8 cellular contexts compared by ENCODE assay signal in the genomic region with DNA sequence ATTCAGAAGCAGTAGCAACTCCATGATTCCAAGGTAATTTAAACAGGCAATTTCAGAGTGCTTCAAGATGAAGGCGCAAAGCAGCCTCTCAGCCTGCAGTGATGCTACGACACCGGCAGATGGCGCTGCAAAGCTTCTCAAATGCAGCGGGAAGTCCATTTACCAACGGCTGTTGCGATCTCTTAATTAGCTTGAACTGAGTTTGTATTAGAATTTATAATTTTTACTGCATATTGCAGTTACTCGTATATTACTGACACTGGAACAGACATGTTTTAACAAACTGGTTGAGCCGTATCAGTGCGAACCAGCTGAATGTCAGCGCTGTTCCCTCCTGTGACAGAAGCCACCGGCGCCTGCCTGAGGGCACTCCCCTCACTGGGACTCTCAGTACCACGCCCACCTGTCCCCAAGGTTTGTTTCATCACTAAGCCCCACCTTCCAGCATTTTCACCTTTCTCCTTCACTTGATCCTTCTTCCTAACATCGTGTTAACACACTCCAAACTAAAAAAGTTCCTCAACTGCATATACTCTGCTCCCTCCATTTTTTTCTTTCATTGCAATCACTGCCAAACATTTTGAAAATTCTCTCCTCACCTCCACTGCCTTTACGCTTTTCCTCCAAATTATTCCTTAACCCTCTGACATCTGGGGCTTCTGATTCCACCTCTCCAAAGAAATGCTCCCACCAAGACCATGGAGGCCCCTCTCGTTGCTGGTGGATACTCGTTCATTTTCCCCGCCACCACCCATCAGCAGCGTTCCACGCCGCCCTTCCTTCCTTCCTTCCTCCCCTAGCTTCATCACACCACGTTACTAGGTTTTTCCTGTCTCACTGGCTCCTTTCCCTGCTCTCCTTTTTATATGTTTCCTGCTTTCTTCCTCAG. TPM values are rescaled to one million over a fixed set of nuclear protein-coding genes. Genes with fewer than 3 reads are reported as not detected.
DNase-seq lines count a peak whose midpoint lies in the region; ATAC-seq, FAIRE-seq and TF ChIP-seq lines count a peak whose summit lies in the region.

No MANE protein-coding gene starts in this region.

- no peak for FAIRE-seq in D721Med (lab: Jason Lieb, UNC)

- DNase-seq in D721Med (ENCODE audit: insufficient read length, low spot score) (peak; percentile 40), NCI-H526 treated with DMSO at 0.1 percent for 48 hours (lab: John Stamatoyannopoulos, UW) (peak; percentile 62), coronary artery (ENCODE audit: low spot score) (no peak), left kidney (ENCODE audit: low read depth, low spot score) (peak; percentile 90)
- peak; percentile 94 for DNase-seq in activated CD4-positive, alpha-beta T cell treated with anti-CD3 and anti-CD28 coated beads, Interleukin-2, amount 10 ng/mL, durations not matched to agents 24 days and 14 days
- peak; percentile 77 for DNase-seq in stimulated activated CD4-positive, alpha-beta T cell treated with anti-CD3 and anti-CD28 coated beads, Interleukin-1b, Interleukin-23, amount 100 ng/mL, for 48 hours

- H3K4me3 Mint-ChIP-seq in activated CD4-positive, alpha-beta T cell treated with anti-CD3 and anti-CD28 coated beads, Interleukin-2, amount 10 ng/mL, durations not matched to agents 24 days and 14 days = peak overlapping the region; percentile 79

- TF ChIP-seq CTCF in D721Med (IDR thresholded peaks at IDR 0.05; ENCODE audit: insufficient read depth, missing control alignments) (peak; percentile 98), coronary artery (IDR thresholded peaks at IDR 0.05) (peak; percentile 67)

- no peaks in the 10 kb centered on the region for H3K27me3 Mint-ChIP-seq in activated CD4-positive, alpha-beta T cell treated with anti-CD3 and anti-CD28 coated beads, Interleukin-2, amount 10 ng/mL, durations not matched to agents 24 days and 14 days

- ATAC-seq in HG03342 (IDR thresholded peaks at IDR 0.05; ENCODE audit: unreplicated experiment) = peak; percentile 73
- no peak for ATAC-seq in HG02588 (IDR thresholded peaks at IDR 0.05; ENCODE audit: unreplicated experiment)

- peaks cover 17% of the 10 kb centered on the region for H3K36me3 Mint-ChIP-seq in activated CD4-positive, alpha-beta T cell treated with anti-CD3 and anti-CD28 coated beads, Interleukin-2, amount 10 ng/mL, durations not matched to agents 24 days and 14 days (ENCODE audit: low read depth)

- intact Hi-C loops in activated CD4-positive, alpha-beta T cell treated with anti-CD3 and anti-CD28 coated beads, Interleukin-2, amount 10 ng/mL, durations not matched to agents 24 days and 14 days (cut with micrococcal nuclease) = loop anchor here (5.0 kb wide), 2 partner anchors 56 to 546 kb away; no protein-coding TSS in a partner anchor

- peak overlapping the region; percentile 56 for H3K4me3 ChIP-seq in coronary artery

- H3K27ac ChIP-seq in coronary artery = no peak overlapping the region

- H3K4me1 Mint-ChIP-seq in activated CD4-positive, alpha-beta T cell treated with anti-CD3 and anti-CD28 coated beads, Interleukin-2, amount 10 ng/mL, durations not matched to agents 24 days and 14 days = peaks cover 34% of the 10 kb centered on the region

- no peaks in the 10 kb centered on the region for H3K9me3 Mint-ChIP-seq in activated CD4-positive, alpha-beta T cell treated with anti-CD3 and anti-CD28 coated beads, Interleukin-2, amount 10 ng/mL, durations not matched to agents 24 days and 14 days

- peak overlapping the region; percentile 31 for H3K27ac Mint-ChIP-seq in activated CD4-positive, alpha-beta T cell treated with anti-CD3 and anti-CD28 coated beads, Interleukin-2, amount 10 ng/mL, durations not matched to agents 24 days and 14 days

RNA-seq across cellular contexts. Expression of a gene that starts 14.5 kb away (rescaled TPM):
- 80.9 and 93.0 TPM in 2 replicates for total RNA-seq in activated CD4-positive, alpha-beta T cell treated with anti-CD3 and anti-CD28 coated beads, Interleukin-2, amount 10 ng/mL, durations not matched to agents 24 days and 14 days

RNA-seq across cellular contexts. Expression of a gene that starts 15.3 kb away (rescaled TPM):
- total RNA-seq in activated CD4-positive, alpha-beta T cell treated with anti-CD3 and anti-CD28 coated beads, Interleukin-2, amount 10 ng/mL, durations not matched to agents 24 days and 14 days = 38.2 and 39.7 TPM in 2 replicates

RNA-seq across cellular contexts. Expression of a gene that starts 29.5 kb away (rescaled TPM):
- total RNA-seq in activated CD4-positive, alpha-beta T cell treated with anti-CD3 and anti-CD28 coated beads, Interleukin-2, amount 10 ng/mL, durations not matched to agents 24 days and 14 days = 123 and 125 TPM in 2 replicates

RNA-seq across cellular contexts. Expression of a gene that starts 52.5 kb away (rescaled TPM):
- total RNA-seq in activated CD4-positive, alpha-beta T cell treated with anti-CD3 and anti-CD28 coated beads, Interleukin-2, amount 10 ng/mL, durations not matched to agents 24 days and 14 days = 484 and 488 TPM in 2 replicates
